In genomic region chr2:54853635-54854034, GRCh38 we compare ENCODE assay signal across 31 cellular contexts.
A peak's percentile ranks its signal among the peaks of the same experiment; 100 is the strongest.
DNase-seq lines count a peak whose midpoint lies in the region; ATAC-seq and TF ChIP-seq lines count a peak whose summit lies in the region.
"Had no signal": no experiment of that assay in that cellular context is flagged by ENCODE, and none has a peak within 500 bp of the region (broad histone marks: within the 10 kb centered on the region; RNA-seq: fewer than 3 reads in every experiment).

No MANE protein-coding gene starts in this region.

- no TSS peak for BruUV-seq in IMR-90 (replicated peaks; lab: Mats Ljungman, UMichigan)

- no peak overlapping the region for H2AK9ac ChIP-seq in IMR-90 (replicated peaks; ENCODE audit: low read depth, low read length, poor library complexity)

- no peaks in the 10 kb centered on the region for H3K79me1 ChIP-seq in IMR-90 (ENCODE audit: low read depth in 1 of 2, low read length in 2 of 2)

- H3K27ac ChIP-seq in IMR-90 (ENCODE audit: insufficient read depth, low read length) (no peak overlapping the region), SK-N-SH (ENCODE audit: low read depth in 2 of 2, low read length in 1 of 2) (no peak overlapping the region)
- H3K27ac ChIP-seq: 22Rv1; A549; BLaER1; BLaER1 treated with 17β-estradiol and CSF1 and Interleukin-3, amounts not matched to agents 10 nM and 100 nM; C4-2B had no signal

- no peak overlapping the region for H4K91ac ChIP-seq in IMR-90 (ENCODE audit: insufficient read depth, low read depth, low read length)

- H2AFZ ChIP-seq in IMR-90 (replicated peaks; ENCODE audit: low read length, poor library complexity) (no peak overlapping the region), SK-N-SH (ENCODE audit: low read depth) (no peak overlapping the region)

- H2BK15ac ChIP-seq in IMR-90 (ENCODE audit: low read depth, low read length), result no peak overlapping the region

- H4K20me1 ChIP-seq in IMR-90 (ENCODE audit: insufficient read depth, low read length), result no peaks in the 10 kb centered on the region
- H4K20me1 ChIP-seq in SK-N-SH (ENCODE audit: insufficient read depth), result no peaks in the 10 kb centered on the region
- H4K20me1 ChIP-seq: BLaER1; BLaER1 treated with 17β-estradiol and CSF1 and Interleukin-3, amounts not matched to agents 10 nM and 100 nM had no signal

- TF ChIP-seq POLR2A in IMR-90 (IDR thresholded peaks at IDR 0.05; ENCODE audit: low read depth, low read length), result no peak

- no peaks in the 10 kb centered on the region for H3K4me1 ChIP-seq in IMR-90 (ENCODE audit: control insufficient read depth, insufficient read depth, low read length)
- H3K4me1 ChIP-seq in SK-N-SH (ENCODE audit: control insufficient read depth in 1 of 2, insufficient read depth in 2 of 2, low read depth in 1 of 2, low read length in 1 of 2), result no peaks in the 10 kb centered on the region
- H3K4me1 ChIP-seq: BE2C; BLaER1; BLaER1 treated with 17β-estradiol and CSF1 and Interleukin-3, amounts not matched to agents 10 nM and 100 nM had no signal

- no peak overlapping the region for H3K18ac ChIP-seq in IMR-90 (ENCODE audit: low read depth, low read length)

- H4K8ac ChIP-seq in IMR-90 (ENCODE audit: low read depth in 2 of 2, low read length in 2 of 2), result no peak overlapping the region

- no peak overlapping the region for H3K14ac ChIP-seq in IMR-90 (replicated peaks; ENCODE audit: low read depth, low read length)

- no peak for TF ChIP-seq CTCF in IMR-90 (conservative IDR thresholded peaks at IDR 0.05; ENCODE audit: low read depth, low read length)
- no peak for TF ChIP-seq CTCF in SK-N-SH (IDR thresholded peaks at IDR 0.05)

- H3K9ac ChIP-seq in IMR-90 (ENCODE audit: low read depth, low read length) (no peak overlapping the region), SK-N-SH (no peak overlapping the region)
- H3K9ac ChIP-seq: BLaER1; BLaER1 treated with 17β-estradiol and CSF1 and Interleukin-3, amounts not matched to agents 10 nM and 100 nM had no signal

- no peak overlapping the region for H3K4ac ChIP-seq in IMR-90 (ENCODE audit: low read depth, low read length)

- no peak overlapping the region for H3K4me2 ChIP-seq in IMR-90 (ENCODE audit: low read depth, low read length)
- no peak overlapping the region for H3K4me2 ChIP-seq in SK-N-SH
- H3K4me2 ChIP-seq: A549; BLaER1; BLaER1 treated with 17β-estradiol and CSF1 and Interleukin-3, amounts not matched to agents 10 nM and 100 nM had no signal

- no peak overlapping the region for H3K4me3 ChIP-seq in IMR-90 (ENCODE audit: insufficient read depth, low read depth, low read length)
- H3K4me3 ChIP-seq in SK-N-SH (ENCODE audit: low read depth in 2 of 2, low read length in 1 of 2), result no peak overlapping the region
- H3K4me3 ChIP-seq: A549; BLaER1; BLaER1 treated with 17β-estradiol and CSF1 and Interleukin-3, amounts not matched to agents 10 nM and 100 nM had no signal

- no peak overlapping the region for H3K56ac ChIP-seq in IMR-90 (ENCODE audit: extremely low read depth, insufficient read depth, low read length)

- ATAC-seq in IMR-90 (ENCODE audit: low read depth), result peak; percentile 77
- ATAC-seq: A549; CD8-positive, alpha-beta T cell had no signal

- H2BK5ac ChIP-seq in IMR-90 (ENCODE audit: low read depth, low read length, poor library complexity, severe bottlenecking), result no peak overlapping the region

- dilution Hi-C loops in IMR-90 (cut with HindIII; ENCODE audit: low sequenced_read_pairs, unreplicated experiment), result no loop called here

- POLR2A ChIA-PET in IMR-90 (lab: Charles Lee; ENCODE audit: unreplicated experiment) (no interaction called here), SK-N-SH (lab: Yijun Ruan, JAX) (no interaction called here)

- no peak overlapping the region for H2AK5ac ChIP-seq in IMR-90 (ENCODE audit: low read depth, low read length)

- WGBS in IMR-90 (ENCODE audit: extremely low coverage in 2 of 2, insufficient read length in 1 of 2), 2 experiments, result 27% methylated on average over 2 of the region's 2 CpGs; no CpG with 5 or more reads in 1 of the 2 experiments
- WGBS in SK-N-SH (ENCODE audit: low lambda C conversion rate), result 93% methylated on average over 2 of the region's 2 CpGs

- no peak for TF ChIP-seq RAD21 in IMR-90 (IDR thresholded peaks at IDR 0.05; ENCODE audit: low read length)
- TF ChIP-seq RAD21 in SK-N-SH (IDR thresholded peaks at IDR 0.05; ENCODE audit: low read length), result no peak

- H2BK20ac ChIP-seq in IMR-90 (ENCODE audit: low read depth, low read length), result no peak overlapping the region

- no peaks in the 10 kb centered on the region for H3F3A ChIP-seq in SK-N-SH (replicated peaks; ENCODE audit: insufficient read depth)

- H3K9me1 ChIP-seq in IMR-90 (ENCODE audit: insufficient read depth, low read length), result no peaks in the 10 kb centered on the region

- no peak overlapping the region for H2BK120ac ChIP-seq in IMR-90 (ENCODE audit: low read depth, low read length)

- H3K27me3 ChIP-seq in IMR-90 (ENCODE audit: control insufficient read depth, insufficient read depth, low read length) (no peaks in the 10 kb centered on the region), SK-N-SH (ENCODE audit: insufficient read depth) (no peaks in the 10 kb centered on the region)
- H3K27me3 ChIP-seq: BE2C; BLaER1; BLaER1 treated with 17β-estradiol and CSF1 and Interleukin-3, amounts not matched to agents 10 nM and 100 nM had no signal

- no peak overlapping the region for H4K5ac ChIP-seq in IMR-90 (ENCODE audit: low read depth, low read length)

- in situ Hi-C loops in IMR-90 (cut with MboI; ENCODE audit: low sequenced_read_pairs), result no loop called here

- H3K79me2 ChIP-seq in SK-N-SH (ENCODE audit: insufficient read depth), result no peaks in the 10 kb centered on the region

- no peaks in the 10 kb centered on the region for H3K36me3 ChIP-seq in IMR-90 (ENCODE audit: control insufficient read depth, insufficient read depth, low read length)
- peaks cover 0 to 3% of the 10 kb centered on the region in 2 experiments for H3K36me3 ChIP-seq in SK-N-SH (replicated peaks in 1 of 2; ENCODE audit: control insufficient read depth in 1 of 2, insufficient read depth in 2 of 2, low read length in 1 of 2)
- H3K36me3 ChIP-seq: BLaER1; BLaER1 treated with 17β-estradiol and CSF1 and Interleukin-3, amounts not matched to agents 10 nM and 100 nM had no signal

- no peak overlapping the region for H3K23ac ChIP-seq in IMR-90 (ENCODE audit: low read depth, low read length)

- no peaks in the 10 kb centered on the region for H3K9me2 ChIP-seq in SK-N-SH

- intact Hi-C loops in IMR-90 (cut with micrococcal nuclease), result no loop called here

- no peaks in the 10 kb centered on the region for H3K9me3 ChIP-seq in IMR-90 (ENCODE audit: control insufficient read depth, insufficient read depth, low read length)
- no peaks in the 10 kb centered on the region for H3K9me3 ChIP-seq in SK-N-SH
- H3K9me3 ChIP-seq: A549; BE2C; BLaER1; BLaER1 treated with 17β-estradiol and CSF1 and Interleukin-3, amounts not matched to agents 10 nM and 100 nM; Caco-2 had no signal

- CTCF ChIA-PET in IMR-90 (lab: Yijun Ruan, JAX) (interaction anchor here (1.0 kb wide), 1 partner anchor 15 kb away, joined by 3 read pairs; no protein-coding TSS in a partner anchor), SK-N-SH (lab: Yijun Ruan, JAX) (no interaction called here)

- no peak for DNase-seq in IMR-90
- DNase-seq in fibroblast of gingiva (ENCODE audit: low read depth), result peak; percentile 6
- peak; percentile 89 for DNase-seq in fibroblast of peridontal ligament (ENCODE audit: extremely low read depth)
- DNase-seq in NCI-H82 treated with DMSO at 0.1 percent for 48 hours (lab: John Stamatoyannopoulos, UW; ENCODE audit: unreplicated experiment), result no peak
- no peak for DNase-seq in amniotic stem cell (lab: John Stamatoyannopoulos, UW)
- no peak for DNase-seq in SK-N-SH
- DNase-seq: 8988T; ACHN; AML-193; BE2C; C1 segment of cervical spinal cord; Caco-2; Calu3; CD4-positive, alpha-beta memory T cell; CD4-positive, alpha-beta T cell; CD4-positive, CD25-positive, alpha-beta regulatory T cell; CD8-positive, alpha-beta memory T cell; CD8-positive, alpha-beta T cell; COR-L47; DMS 273 treated with DMSO at 0.1 percent for 48 hours; DMS153; DMS53; DMS79; DMS79 treated with DMSO at 0.1 percent for 48 hours; DND-41; EL had no signal

- no peak for TF ChIP-seq EP300 in SK-N-SH (IDR thresholded peaks at IDR 0.05; ENCODE audit: borderline replicate concordance in 1 of 2, low read depth in 1 of 2, low read length in 1 of 2)

TF ChIP-seq in IMR-90, 13 proteins besides CTCF, POLR2A, EP300 and RAD21 (continues in another document):
- TF ChIP-seq CHD1 (IDR thresholded peaks at IDR 0.05; ENCODE audit: low read depth, low read length), result no peak
- TF ChIP-seq MAFK (IDR thresholded peaks at IDR 0.05; ENCODE audit: low read depth, low read length), result no peak
- TF ChIP-seq NFE2L2 (IDR thresholded peaks at IDR 0.05; ENCODE audit: low read depth, low read length), result no peak
- TF ChIP-seq SMC3 (IDR thresholded peaks at IDR 0.05; ENCODE audit: low read depth, low read length), result no peak
- TF ChIP-seq MXI1 (IDR thresholded peaks at IDR 0.05; ENCODE audit: borderline replicate concordance, low read depth, low read length), result no peak
- TF ChIP-seq BHLHE40 (IDR thresholded peaks at IDR 0.05; ENCODE audit: low read depth, low read length), result no peak

TF ChIP-seq in SK-N-SH, 30 proteins besides CTCF, POLR2A, EP300 and RAD21 (continues in another document):
- TF ChIP-seq JUND (IDR thresholded peaks at IDR 0.05), result no peak
- no peak for TF ChIP-seq EZH2phosphoT487 (IDR thresholded peaks at IDR 0.05; ENCODE audit: borderline replicate concordance, low read depth)
- no peak for TF ChIP-seq PBX3 (IDR thresholded peaks at IDR 0.05)
- TF ChIP-seq MXI1 (IDR thresholded peaks at IDR 0.05; ENCODE audit: low read depth, low read length), result no peak
- TF ChIP-seq RXRA (IDR thresholded peaks at IDR 0.05; ENCODE audit: borderline replicate concordance, low read depth), result no peak
- TF ChIP-seq IRF3 (IDR thresholded peaks at IDR 0.05; ENCODE audit: low read depth, low read length), result no peak
- no peak for TF ChIP-seq FOSL2 (IDR thresholded peaks at IDR 0.05; ENCODE audit: borderline replicate concordance, low read depth)

Comparison
In these comparisons a context has a peak if more than half of its experiments do, and no peak if none do; other contexts are left out.
1. DNase-seq: peak in fibroblast of gingiva (single experiment) and fibroblast of peridontal ligament (single experiment); none in IMR-90 (single experiment), NCI-H82 treated with DMSO at 0.1 percent for 48 hours (single experiment), amniotic stem cell (single experiment) and SK-N-SH (single experiment).